8 cellular contexts compared by ENCODE assay signal in the genomic region with DNA sequence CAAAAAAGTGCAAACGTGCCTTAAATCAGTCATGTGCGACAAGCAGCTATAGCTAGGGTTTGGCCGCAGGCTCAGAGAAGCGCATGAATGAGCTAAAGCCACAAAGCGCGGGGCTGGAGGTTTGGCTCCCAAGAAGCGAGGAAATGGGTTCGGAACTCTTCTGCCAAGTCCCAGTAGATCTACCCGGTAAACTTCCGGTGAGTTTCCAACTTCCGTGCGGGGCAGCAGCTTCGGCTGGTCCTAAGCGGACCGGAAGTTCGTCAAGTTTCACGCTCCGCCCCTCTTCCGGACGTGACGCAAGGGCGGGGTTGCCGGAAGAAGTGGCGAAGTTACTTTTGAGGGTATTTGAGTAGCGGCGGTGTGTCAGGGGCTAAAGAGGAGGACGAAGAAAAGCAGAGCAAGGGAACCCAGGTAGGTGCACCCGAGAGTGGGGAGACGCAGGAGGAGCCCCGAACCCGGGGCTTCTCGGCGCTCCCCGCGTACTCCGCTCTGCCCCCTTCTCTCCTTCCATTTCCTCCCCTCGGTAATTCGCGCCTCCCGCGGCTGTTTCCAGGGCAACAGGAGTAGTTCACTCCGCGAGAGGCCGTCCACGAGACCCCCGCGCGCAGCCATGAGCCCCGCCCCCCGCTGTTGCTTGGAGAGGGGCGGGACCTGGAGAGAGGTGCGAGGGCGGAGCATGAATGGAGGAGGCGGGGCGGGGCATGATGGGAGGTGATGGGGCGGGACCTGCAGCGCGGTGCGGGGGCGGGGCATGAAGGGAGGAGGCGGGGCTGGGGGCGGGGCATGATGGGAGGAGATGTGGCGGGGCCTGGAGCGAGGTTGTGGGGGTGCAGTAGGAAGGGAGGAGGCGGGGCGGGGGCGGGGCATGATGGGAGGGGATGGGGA. TPM values are rescaled to one million over a fixed set of nuclear protein-coding genes. Genes with fewer than 3 reads are reported as not detected.
DNase-seq lines count a peak whose midpoint lies in the region; ATAC-seq, FAIRE-seq and TF ChIP-seq lines count a peak whose summit lies in the region.

A gene (plus strand): TSS at position 292 of the 885 bp plus-strand sequence. CDS start 1,149 bp downstream, outside the sequence.

- DNase-seq in GM12892 (ENCODE audit: insufficient read length) (peak; percentile 86), NCI-H1694 treated with DMSO at 0.1 percent for 48 hours (lab: John Stamatoyannopoulos, UW) (peak; percentile 94), T-helper 17 cell (peak; percentile 86 to 91 (median 88)), amygdala (lab: John Stamatoyannopoulos, UW) (peak; percentile 47 to 98 (median 93)), left ventricle myocardium superior (peak; percentile 96), prostate gland (ENCODE audit: low spot score) (peak; percentile 97)

- no peaks in the 10 kb centered on the region for H3K27me3 ChIP-seq in prostate gland (replicated peaks; ENCODE audit: insufficient read depth)

- ATAC-seq in HG02870 (IDR thresholded peaks at IDR 0.05; ENCODE audit: unreplicated experiment) (peak; percentile 84), T-helper 17 cell (peak; percentile 85), left ventricle myocardium superior (peak; percentile 94)

- peak; percentile 98 for FAIRE-seq in GM12892 (lab: Jason Lieb, UNC)

- peak in 1 of 4 experiments; percentile 16 for TF ChIP-seq CTCF in prostate gland (IDR thresholded peaks at IDR 0.05)

- H3K36me3 Mint-ChIP-seq in T-helper 17 cell (ENCODE audit: low read depth), result peaks cover 12% of the 10 kb centered on the region

- H3K4me1 ChIP-seq in prostate gland (replicated peaks) (no peaks in the 10 kb centered on the region), urinary bladder (ENCODE audit: insufficient read depth) (no peaks in the 10 kb centered on the region)

- H3K36me3 ChIP-seq in prostate gland (peaks cover 4 to 33% of the 10 kb centered on the region in 2 donors), urinary bladder (ENCODE audit: insufficient read depth) (peaks cover 4% of the 10 kb centered on the region)

- H3K27me3 Mint-ChIP-seq in T-helper 17 cell, result no peaks in the 10 kb centered on the region

- H3K27ac Mint-ChIP-seq in T-helper 17 cell, result peak within 1 kb of the TSS; percentile 82

- H3K4me3 ChIP-seq in prostate gland (peak within 1 kb of the TSS; percentile 61 to 88), urinary bladder (ENCODE audit: low read depth, low read length) (peak within 1 kb of the TSS; percentile 84)

- H3K4me1 Mint-ChIP-seq in T-helper 17 cell, result peaks cover 22% of the 10 kb centered on the region

- intact Hi-C loops in left ventricle myocardium superior (cut with micrococcal nuclease) (no loop called here), prostate gland (cut with DNase I) (loop anchor here (10.0 kb wide), 1 partner anchor 352 kb away; a partner anchor contains a TSS)

- no peaks in the 10 kb centered on the region for H3K9me3 ChIP-seq in T-helper 17 cell (ENCODE audit: control insufficient read depth, low read length, poor library complexity, severe bottlenecking)
- H3K9me3 ChIP-seq in prostate gland, result no peaks in the 10 kb centered on the region

- peak; percentile 75 for TF ChIP-seq POLR2A in GM12892 (IDR thresholded peaks at IDR 0.05; ENCODE audit: low read depth, low read length)
- peak; percentile 73 for TF ChIP-seq POLR2A in prostate gland (IDR thresholded peaks at IDR 0.05)

- peak within 1 kb of the TSS; percentile 88 for H3K4me3 Mint-ChIP-seq in T-helper 17 cell

- H3K27ac ChIP-seq in prostate gland (peak within 1 kb of the TSS; percentile 95 to 98), urinary bladder (ENCODE audit: low read depth) (peak within 1 kb of the TSS; percentile 97)

- WGBS in prostate gland, result 1% methylated on average over 67 of the region's 67 CpGs
- WGBS in urinary bladder, result 2% methylated on average over 67 of the region's 67 CpGs

RNA-seq across cellular contexts. Expression of the gene that starts here (rescaled TPM):
- 16.3 TPM for polyA plus RNA-seq in GM12892 (2012; ENCODE audit: missing spikeins)
- 100 to 1,000 TPM; 208 to 276 TPM for total RNA-seq in T-helper 17 cell
- total RNA-seq in left ventricle myocardium superior, result 76.5 TPM
- 100 to 1,000 TPM; 110 to 129 TPM for total RNA-seq in prostate gland
- total RNA-seq in urinary bladder, result 33.4 TPM
- 136 TPM for polyA plus RNA-seq in urinary bladder

Comparison
In these comparisons a context has a peak if more than half of its experiments do, and no peak if none do; other contexts are left out.
1. Peak in every context shown above with its lines: DNase-seq, ATAC-seq, H3K4me3 ChIP-seq and H3K27ac ChIP-seq.